In genomic region chr9:98328770-98329169, GRCh38 we compare ENCODE assay signal across 16 cellular contexts.
DNase-seq lines count a peak whose midpoint lies in the region; ATAC-seq and TF ChIP-seq lines count a peak whose summit lies in the region.
"Had no signal": no experiment of that assay in that cellular context is flagged by ENCODE, and none has a peak within 500 bp of the region (broad histone marks: within the 10 kb centered on the region; RNA-seq: fewer than 3 reads in every experiment).

No MANE protein-coding gene starts in this region.

- no peak overlapping the region for H3K27ac Mint-ChIP-seq in endodermal cell
- H3K27ac Mint-ChIP-seq: CD14-positive monocyte; CD8-positive, alpha-beta T cell had no signal

- H3K9ac ChIP-seq in IMR-90 (ENCODE audit: low read depth, low read length) (no peak overlapping the region), endodermal cell (ENCODE audit: extremely low read depth, low read length, poor library complexity, severe bottlenecking) (no peak overlapping the region)
- H3K9ac ChIP-seq: GM23248 had no signal

- H3K4me1 ChIP-seq in DOHH2 (ENCODE audit: control insufficient read depth, low read length) (peaks cover 17% of the 10 kb centered on the region), IMR-90 (ENCODE audit: control insufficient read depth, insufficient read depth, low read length) (peaks cover 19% of the 10 kb centered on the region), endodermal cell (ENCODE audit: control insufficient read depth, insufficient read depth, low read length) (no peaks in the 10 kb centered on the region)
- H3K4me1 ChIP-seq: A549 had no signal

- peak overlapping the region; percentile 89 for H3K4ac ChIP-seq in IMR-90 (ENCODE audit: low read depth, low read length)

- no CpG with 5 or more reads among the region's 4 CpGs for WGBS in IMR-90 (ENCODE audit: extremely low coverage in 2 of 2, insufficient read length in 1 of 2), 2 experiments
- 86 to 100% methylated on average over 3 to 4 of the region's 4 CpGs for WGBS in endodermal cell (ENCODE audit: insufficient coverage in 1 of 2, insufficient read length in 1 of 2), 2 experiments

- peaks cover 1% of the 10 kb centered on the region for H3K27me3 Mint-ChIP-seq in endodermal cell (ENCODE audit: insufficient read depth)

- peak overlapping the region in 1 of 2 experiments; percentile 62; a peak in 2 of 4 replicates for H4K8ac ChIP-seq in IMR-90 (ENCODE audit: low read depth in 2 of 2, low read length in 2 of 2)

- peak overlapping the region; percentile 67 for H3K14ac ChIP-seq in IMR-90 (replicated peaks; ENCODE audit: low read depth, low read length)

- H2BK120ac ChIP-seq in IMR-90 (ENCODE audit: low read depth, low read length), result peak overlapping the region; percentile 97

- no peaks in the 10 kb centered on the region for H3K79me2 ChIP-seq in DOHH2 (ENCODE audit: control insufficient read depth, low read length)

- peak overlapping the region; percentile 94 for H2BK20ac ChIP-seq in IMR-90 (ENCODE audit: low read depth, low read length)

- no peak overlapping the region for H3K56ac ChIP-seq in IMR-90 (ENCODE audit: extremely low read depth, insufficient read depth, low read length)

- in situ Hi-C loops in IMR-90 (cut with MboI; ENCODE audit: low sequenced_read_pairs), result no loop called here
- in situ Hi-C loops in GM13977 (cut with MboI; ENCODE audit: low pct_unique_long_range_greater_than_20kb, low sequenced_read_pairs, unreplicated experiment), result no loop called here

- POLR2A ChIA-PET in IMR-90 (lab: Charles Lee; ENCODE audit: unreplicated experiment), result no interaction called here

- no peak for TF ChIP-seq POLR2A in IMR-90 (IDR thresholded peaks at IDR 0.05; ENCODE audit: low read depth, low read length)

- H2AFZ ChIP-seq in IMR-90 (replicated peaks; ENCODE audit: low read length, poor library complexity), result no peak overlapping the region
- H2AFZ ChIP-seq: GM23248 had no signal

- H4K5ac ChIP-seq in IMR-90 (ENCODE audit: low read depth, low read length), result peak overlapping the region; percentile 80; the same call in 1 of the 2 replicates

- no peak for ATAC-seq in IMR-90 (ENCODE audit: low read depth)
- ATAC-seq: A549; CD8-positive, alpha-beta T cell; HCT116 had no signal

- H3K9me1 ChIP-seq in IMR-90 (ENCODE audit: insufficient read depth, low read length), result peaks cover 40% of the 10 kb centered on the region

- H3K27me3 ChIP-seq in DOHH2 (ENCODE audit: control insufficient read depth, low read length) (no peaks in the 10 kb centered on the region), IMR-90 (ENCODE audit: control insufficient read depth, insufficient read depth, low read length) (no peaks in the 10 kb centered on the region), endodermal cell (ENCODE audit: control insufficient read depth, insufficient read depth, low read length, poor library complexity, severe bottlenecking) (no peaks in the 10 kb centered on the region)

- H4K20me1 ChIP-seq in DOHH2 (ENCODE audit: control insufficient read depth, insufficient read depth, low read depth, low read length) (no peaks in the 10 kb centered on the region), IMR-90 (ENCODE audit: insufficient read depth, low read length) (no peaks in the 10 kb centered on the region)

- TF ChIP-seq RAD21 in IMR-90 (IDR thresholded peaks at IDR 0.05; ENCODE audit: low read length), result no peak

- H2AK9ac ChIP-seq in IMR-90 (replicated peaks; ENCODE audit: low read depth, low read length, poor library complexity), result no peak overlapping the region

- H3K36me3 Mint-ChIP-seq in endodermal cell (ENCODE audit: low read depth), result no peaks in the 10 kb centered on the region
- H3K36me3 Mint-ChIP-seq: CD14-positive monocyte; CD8-positive, alpha-beta T cell had no signal

- no peak for DNase-seq in IMR-90
- DNase-seq in endodermal cell, result peak; percentile 8
- peak; percentile 41 for DNase-seq in mesenteric fat pad (ENCODE audit: low spot score)
- no peak for DNase-seq in GM13977 (ENCODE audit: low spot score)
- DNase-seq in iPS-NIHi7 (ENCODE audit: extremely low spot score), result no peak
- DNase-seq in middle frontal gyrus (ENCODE audit: extremely low spot score, low spot score), result no peak
- DNase-seq: CD8-positive, alpha-beta T cell; COR-L47; DND-41; GF-D8 had no signal

- peaks cover 5% of the 10 kb centered on the region for H3K4me1 Mint-ChIP-seq in endodermal cell
- H3K4me1 Mint-ChIP-seq: CD14-positive monocyte had no signal

- H2BK15ac ChIP-seq in IMR-90 (ENCODE audit: low read depth, low read length), result peak overlapping the region; percentile 46; the same call in 1 of the 3 replicates

- no peaks in the 10 kb centered on the region for H3K9me3 Mint-ChIP-seq in endodermal cell
- H3K9me3 Mint-ChIP-seq: CD14-positive monocyte; CD8-positive, alpha-beta T cell had no signal

- CTCF ChIA-PET in IMR-90 (lab: Yijun Ruan, JAX), result no interaction called here

- dilution Hi-C loops in IMR-90 (cut with HindIII; ENCODE audit: low sequenced_read_pairs, unreplicated experiment), result no loop called here

- H3K9me3 ChIP-seq in DOHH2 (ENCODE audit: control insufficient read depth, insufficient read depth, low read length) (no peaks in the 10 kb centered on the region), IMR-90 (ENCODE audit: control insufficient read depth, insufficient read depth, low read length) (no peaks in the 10 kb centered on the region), endodermal cell (ENCODE audit: control insufficient read depth, low read length) (no peaks in the 10 kb centered on the region)
- H3K9me3 ChIP-seq: A549 had no signal

- H3K4me3 ChIP-seq in DOHH2 (ENCODE audit: low read length) (no peak overlapping the region), IMR-90 (ENCODE audit: insufficient read depth, low read depth, low read length) (no peak overlapping the region), endodermal cell (ENCODE audit: low read length) (no peak overlapping the region)
- H3K4me3 ChIP-seq: A549, GM23248 had no signal

- H3K4me2 ChIP-seq in DOHH2 (ENCODE audit: low read length), result peak overlapping the region; percentile 38
- H3K4me2 ChIP-seq in IMR-90 (ENCODE audit: low read depth, low read length), result no peak overlapping the region
- H3K4me2 ChIP-seq: A549 had no signal

- no peak overlapping the region for H3K27ac ChIP-seq in DOHH2 (ENCODE audit: low read depth, low read length)
- no peak overlapping the region for H3K27ac ChIP-seq in IMR-90 (ENCODE audit: insufficient read depth, low read length)
- no peak overlapping the region for H3K27ac ChIP-seq in endodermal cell (ENCODE audit: low read depth, low read length)
- H3K27ac ChIP-seq: A549, GM23248, HL-60 had no signal

- peak overlapping the region; percentile 78; the same call in 1 of the 2 replicates for H3K18ac ChIP-seq in IMR-90 (ENCODE audit: low read depth, low read length)

- no peak overlapping the region for H3K4me3 Mint-ChIP-seq in endodermal cell
- H3K4me3 Mint-ChIP-seq: CD14-positive monocyte; CD8-positive, alpha-beta T cell had no signal

- no peaks in the 10 kb centered on the region for H3K9me2 ChIP-seq in DOHH2 (replicated peaks; ENCODE audit: control insufficient read depth, low read length)

- peak overlapping the region; percentile 53 for H4K91ac ChIP-seq in IMR-90 (ENCODE audit: insufficient read depth, low read depth, low read length)

- TF ChIP-seq CTCF in DOHH2 (IDR thresholded peaks at IDR 0.05; ENCODE audit: low read depth, low read length, poor library complexity, severe bottlenecking) (no peak), IMR-90 (conservative IDR thresholded peaks at IDR 0.05; ENCODE audit: low read depth, low read length) (no peak), endodermal cell (conservative IDR thresholded peaks at IDR 0.05) (no peak), GM13977 (IDR thresholded peaks at IDR 0.05; ENCODE audit: extremely low read depth, insufficient read depth, missing control alignments) (no peak)

- H2AK5ac ChIP-seq in IMR-90 (ENCODE audit: low read depth, low read length), result peak overlapping the region; percentile 76

- H3F3A ChIP-seq in DOHH2 (ENCODE audit: control insufficient read depth, insufficient read depth), result no peaks in the 10 kb centered on the region

- H3K36me3 ChIP-seq in DOHH2 (ENCODE audit: control insufficient read depth, low read length) (no peaks in the 10 kb centered on the region), IMR-90 (ENCODE audit: control insufficient read depth, insufficient read depth, low read length) (no peaks in the 10 kb centered on the region), endodermal cell (ENCODE audit: control insufficient read depth, insufficient read depth, low read length) (no peaks in the 10 kb centered on the region)

- peaks cover 6 to 49% of the 10 kb centered on the region in 2 experiments; a peak in 3 of 4 replicates for H3K79me1 ChIP-seq in IMR-90 (ENCODE audit: low read depth in 1 of 2, low read length in 2 of 2)

- peak overlapping the region; percentile 56 for H2BK5ac ChIP-seq in IMR-90 (ENCODE audit: low read depth, low read length, poor library complexity, severe bottlenecking)

- H3K23ac ChIP-seq in IMR-90 (ENCODE audit: low read depth, low read length), result no peak overlapping the region

- no TSS peak for BruUV-seq in IMR-90 (replicated peaks; lab: Mats Ljungman, UMichigan)

- intact Hi-C loops in IMR-90 (cut with micrococcal nuclease), result no loop called here

TF ChIP-seq in IMR-90, 13 proteins besides CTCF, POLR2A, EP300 and RAD21:
- TF ChIP-seq NFE2L2 (IDR thresholded peaks at IDR 0.05; ENCODE audit: low read depth, low read length), result no peak
- no peak for TF ChIP-seq MXI1 (IDR thresholded peaks at IDR 0.05; ENCODE audit: borderline replicate concordance, low read depth, low read length)
- TF ChIP-seq CEBPB (IDR thresholded peaks at IDR 0.05; ENCODE audit: low read depth, low read length), result no peak
- no peak for TF ChIP-seq CHD1 (IDR thresholded peaks at IDR 0.05; ENCODE audit: low read depth, low read length)
- TF ChIP-seq MAFK (IDR thresholded peaks at IDR 0.05; ENCODE audit: low read depth, low read length), result no peak
- no peak for TF ChIP-seq RCOR1 (IDR thresholded peaks at IDR 0.05; ENCODE audit: insufficient replicate concordance, low read length)
- no peak for TF ChIP-seq BHLHE40 (IDR thresholded peaks at IDR 0.05; ENCODE audit: low read depth, low read length)
- TF ChIP-seq ELK1 (IDR thresholded peaks at IDR 0.05; ENCODE audit: borderline replicate concordance, low read depth, low read length), result no peak
- TF ChIP-seq MAZ (IDR thresholded peaks at IDR 0.05; ENCODE audit: borderline replicate concordance, low read depth, low read length), result no peak
- no peak for TF ChIP-seq SMC3 (IDR thresholded peaks at IDR 0.05; ENCODE audit: low read depth, low read length)

Comparison
In these comparisons a context has a peak if more than half of its experiments do, and no peak if none do; other contexts are left out.
1. DNase-seq: peak in endodermal cell (single experiment) and mesenteric fat pad (single experiment); none in IMR-90 (single experiment), GM13977 (single experiment), iPS-NIHi7 (single experiment) and middle frontal gyrus (single experiment).